Comparison of ENCODE assay signal across 2 cellular contexts in the genomic region with DNA sequence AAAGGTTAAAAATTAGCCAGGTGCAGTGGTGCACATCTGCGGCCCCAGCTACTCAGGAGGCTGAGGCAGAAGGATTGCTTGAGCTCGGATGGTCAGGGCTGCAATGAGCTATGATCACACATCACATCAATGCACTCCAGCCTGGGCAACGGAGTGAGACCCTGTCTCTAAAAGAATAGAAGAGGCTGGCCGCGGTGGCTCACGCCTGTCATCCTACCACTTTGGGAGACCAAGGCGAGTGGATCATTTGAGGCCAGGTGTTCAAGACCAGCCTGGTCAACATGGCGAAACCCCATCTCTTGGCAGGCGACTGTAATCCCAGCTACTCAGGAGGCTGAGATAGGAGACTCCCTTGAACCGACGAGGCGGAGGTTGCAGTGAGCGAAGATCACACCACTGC. TPM values are rescaled to one million over a fixed set of nuclear protein-coding genes. Genes with fewer than 3 reads are reported as not detected.
"Had no signal": no experiment of that assay in that cellular context is flagged by ENCODE, and none has a peak within 500 bp of the region (broad histone marks: within the 10 kb centered on the region; RNA-seq: fewer than 3 reads in every experiment).

No MANE protein-coding gene starts in this region.

RNA-seq across cellular contexts. Expression of gene IZUMO2, which starts 59.7 kb away (rescaled TPM):
- total RNA-seq: G401, GM12878 had no signal
